1 cellular context compared by ENCODE assay signal in the genomic region with DNA sequence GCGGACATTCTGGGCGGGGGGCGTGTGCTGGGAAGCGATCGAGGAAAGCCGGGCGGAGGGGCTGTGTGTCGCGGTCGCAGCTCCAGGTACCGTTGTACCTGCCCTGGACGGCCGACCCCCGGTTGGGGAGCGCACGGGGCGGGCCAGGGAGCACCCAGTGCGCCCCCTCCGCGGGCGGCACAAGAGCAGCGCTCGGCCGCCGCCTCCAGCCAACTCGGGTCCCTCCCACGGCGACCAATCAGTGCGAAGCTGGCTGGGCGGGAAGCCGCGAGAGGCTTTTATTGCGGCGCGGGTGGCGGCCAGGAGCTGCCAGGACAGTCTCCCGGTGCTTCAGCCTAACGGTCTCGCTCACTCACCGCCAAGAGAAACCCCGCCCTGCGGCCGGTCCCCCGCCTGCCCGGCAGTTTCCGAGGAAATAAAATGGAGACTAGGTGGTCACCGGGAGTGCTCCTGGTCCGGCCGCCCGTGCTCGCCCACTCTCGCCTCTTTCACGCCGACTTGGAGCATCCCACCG.
TF ChIP-seq lines count a peak whose summit lies in the region.

No MANE protein-coding gene starts in this region.

TF ChIP-seq in SK-N-SH, 30 proteins besides CTCF, POLR2A, EP300 and RAD21 (continued from another document):
- TF ChIP-seq, protein P1, sequence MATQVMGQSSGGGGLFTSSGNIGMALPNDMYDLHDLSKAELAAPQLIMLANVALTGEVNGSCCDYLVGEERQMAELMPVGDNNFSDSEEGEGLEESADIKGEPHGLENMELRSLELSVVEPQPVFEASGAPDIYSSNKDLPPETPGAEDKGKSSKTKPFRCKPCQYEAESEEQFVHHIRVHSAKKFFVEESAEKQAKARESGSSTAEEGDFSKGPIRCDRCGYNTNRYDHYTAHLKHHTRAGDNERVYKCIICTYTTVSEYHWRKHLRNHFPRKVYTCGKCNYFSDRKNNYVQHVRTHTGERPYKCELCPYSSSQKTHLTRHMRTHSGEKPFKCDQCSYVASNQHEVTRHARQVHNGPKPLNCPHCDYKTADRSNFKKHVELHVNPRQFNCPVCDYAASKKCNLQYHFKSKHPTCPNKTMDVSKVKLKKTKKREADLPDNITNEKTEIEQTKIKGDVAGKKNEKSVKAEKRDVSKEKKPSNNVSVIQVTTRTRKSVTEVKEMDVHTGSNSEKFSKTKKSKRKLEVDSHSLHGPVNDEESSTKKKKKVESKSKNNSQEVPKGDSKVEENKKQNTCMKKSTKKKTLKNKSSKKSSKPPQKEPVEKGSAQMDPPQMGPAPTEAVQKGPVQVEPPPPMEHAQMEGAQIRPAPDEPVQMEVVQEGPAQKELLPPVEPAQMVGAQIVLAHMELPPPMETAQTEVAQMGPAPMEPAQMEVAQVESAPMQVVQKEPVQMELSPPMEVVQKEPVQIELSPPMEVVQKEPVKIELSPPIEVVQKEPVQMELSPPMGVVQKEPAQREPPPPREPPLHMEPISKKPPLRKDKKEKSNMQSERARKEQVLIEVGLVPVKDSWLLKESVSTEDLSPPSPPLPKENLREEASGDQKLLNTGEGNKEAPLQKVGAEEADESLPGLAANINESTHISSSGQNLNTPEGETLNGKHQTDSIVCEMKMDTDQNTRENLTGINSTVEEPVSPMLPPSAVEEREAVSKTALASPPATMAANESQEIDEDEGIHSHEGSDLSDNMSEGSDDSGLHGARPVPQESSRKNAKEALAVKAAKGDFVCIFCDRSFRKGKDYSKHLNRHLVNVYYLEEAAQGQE (IDR thresholded peaks at IDR 0.05; ENCODE audit: low read depth, low read length): 0 out of 2 replicates have a peak, but pooled peaks have one; percentile 10
- peak; percentile 41 for TF ChIP-seq MXI1 (IDR thresholded peaks at IDR 0.05; ENCODE audit: low read depth, low read length)
- TF ChIP-seq TAF1 (IDR thresholded peaks at IDR 0.05; ENCODE audit: borderline replicate concordance, low read depth, low read length): peak; percentile 64
- 0 out of 2 replicates have a peak, but pooled peaks have one; percentile 37 for TF ChIP-seq SIN3A (IDR thresholded peaks at IDR 0.05; ENCODE audit: borderline replicate concordance, low read depth, low read length)
- no peak for TF ChIP-seq RFX5 (IDR thresholded peaks at IDR 0.05; ENCODE audit: low read length)
- TF ChIP-seq, protein P2, sequence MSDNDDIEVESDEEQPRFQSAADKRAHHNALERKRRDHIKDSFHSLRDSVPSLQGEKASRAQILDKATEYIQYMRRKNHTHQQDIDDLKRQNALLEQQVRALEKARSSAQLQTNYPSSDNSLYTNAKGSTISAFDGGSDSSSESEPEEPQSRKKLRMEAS (IDR thresholded peaks at IDR 0.05; ENCODE audit: low read depth): peak; percentile 79
- TF ChIP-seq POLR2AphosphoS5 (IDR thresholded peaks at IDR 0.05; ENCODE audit: low read depth, low read length): peak; percentile 34; the same call in 1 of the 2 replicates
